Comparison of ENCODE assay signal across 11 cellular contexts in the genomic region with DNA sequence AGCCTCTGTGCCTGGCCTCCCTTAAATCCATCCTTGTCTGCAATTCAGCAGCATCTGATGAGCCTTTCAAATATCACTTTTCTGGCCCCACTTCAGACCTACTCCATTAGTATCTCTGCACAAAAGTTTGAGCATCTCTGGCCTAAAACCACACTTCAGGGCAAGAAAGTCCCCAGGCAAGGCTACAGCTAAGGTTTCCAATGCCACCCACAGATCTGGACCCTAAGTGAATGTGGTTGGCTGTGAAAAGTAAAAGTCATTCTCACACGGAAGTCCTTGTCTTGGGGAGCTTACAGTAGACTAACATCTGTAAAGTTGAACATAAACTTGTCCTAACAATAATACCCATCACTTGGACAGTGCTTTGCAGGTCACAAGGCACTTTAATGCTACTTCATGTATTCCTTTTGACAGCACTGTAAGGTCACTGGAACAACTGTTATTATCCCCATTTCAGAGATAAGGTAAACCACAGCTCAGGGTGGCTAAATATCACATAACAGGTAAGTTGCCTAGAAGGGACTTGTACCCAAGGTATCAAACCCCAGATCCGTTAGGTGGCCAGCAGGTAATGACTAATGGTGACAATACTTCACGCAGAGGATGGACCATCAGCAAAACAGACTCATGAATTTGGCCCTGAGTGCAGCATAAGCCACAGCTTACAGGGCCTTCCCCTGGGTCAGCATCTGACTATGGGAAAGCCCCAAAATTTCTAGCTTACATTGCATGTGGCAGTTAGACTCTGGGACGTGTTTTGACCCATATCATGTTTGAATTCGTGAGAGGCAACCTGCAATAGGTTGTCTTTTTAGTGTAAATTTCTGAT.
DNase-seq lines count a peak whose midpoint lies in the region; ATAC-seq and TF ChIP-seq lines count a peak whose summit lies in the region.
"Had no signal": no experiment of that assay in that cellular context is flagged by ENCODE, and none has a peak within 500 bp of the region (broad histone marks: within the 10 kb centered on the region; RNA-seq: fewer than 3 reads in every experiment).

No MANE protein-coding gene starts in this region.

- TF ChIP-seq CTCF in OCI-LY7 (conservative IDR thresholded peaks at IDR 0.05; ENCODE audit: low read length) (no peak), foreskin fibroblast (IDR thresholded peaks at IDR 0.05; ENCODE audit: low read depth, low read length) (no peak)

- H4K20me1 ChIP-seq in OCI-LY7 (ENCODE audit: insufficient read depth, low read length), result no peaks in the 10 kb centered on the region

- BruUV-seq in OCI-LY7 (replicated peaks; lab: Mats Ljungman, UMichigan), result no TSS peak

- H3K79me2 ChIP-seq in OCI-LY7 (ENCODE audit: insufficient read depth, low read depth, low read length), result no peaks in the 10 kb centered on the region

- H3K4me3 ChIP-seq in OCI-LY7 (ENCODE audit: low read depth, low read length, poor library complexity, severe bottlenecking), result no peak overlapping the region
- no peak overlapping the region for H3K4me3 ChIP-seq in foreskin fibroblast (ENCODE audit: low read depth in 1 of 2, low read length in 2 of 2)

- POLR2A ChIA-PET in activated CD4-positive, alpha-beta T cell treated with anti-CD3 and anti-CD28 coated beads for 36 hours (lab: Charles Lee), result no interaction called here
- POLR2A ChIA-PET in OCI-LY7 (lab: Charles Lee), result no interaction called here

- no peaks in the 10 kb centered on the region for H3K9me3 Mint-ChIP-seq in activated CD4-positive, alpha-beta T cell treated with anti-CD3 and anti-CD28 coated beads for 36 hours (ENCODE audit: low read depth)
- peaks cover 0 to 5% of the 10 kb centered on the region in 2 donors for H3K9me3 Mint-ChIP-seq in stimulated activated naive B cell treated with anti-CD40 and anti-IgM and Interleukin-4, amounts not matched to agents 10 μg/mL and 1 μg/mL and 100 μg/mL, for 72 hours

- peaks cover 6% of the 10 kb centered on the region for H3K4me1 Mint-ChIP-seq in activated CD4-positive, alpha-beta T cell treated with anti-CD3 and anti-CD28 coated beads for 36 hours
- H3K4me1 Mint-ChIP-seq in stimulated activated naive B cell treated with anti-CD40 and anti-IgM and Interleukin-4, amounts not matched to agents 10 μg/mL and 1 μg/mL and 100 μg/mL, for 72 hours, result peaks cover 12 to 17% of the 10 kb centered on the region in 2 donors

- no peak overlapping the region for H2AFZ ChIP-seq in OCI-LY7 (ENCODE audit: low read length)

- no peaks in the 10 kb centered on the region for H3K4me1 ChIP-seq in OCI-LY7 (ENCODE audit: insufficient read depth, low read length, poor library complexity, severe bottlenecking)

- no peaks in the 10 kb centered on the region for H3K9me2 ChIP-seq in OCI-LY7 (ENCODE audit: insufficient read depth, low read length)

- H3K4me3 Mint-ChIP-seq in activated CD4-positive, alpha-beta T cell treated with anti-CD3 and anti-CD28 coated beads for 36 hours, result no peak overlapping the region
- H3K4me3 Mint-ChIP-seq in stimulated activated naive B cell treated with anti-CD40 and anti-IgM and Interleukin-4, amounts not matched to agents 10 μg/mL and 1 μg/mL and 100 μg/mL, for 72 hours, result peak overlapping the region in 1 of 2 donors; percentile 51

- peak; percentile 17 for DNase-seq in activated CD4-positive, alpha-beta T cell treated with anti-CD3 and anti-CD28 coated beads for 36 hours
- no peak for DNase-seq in activated CD4-positive, alpha-beta T cell treated with anti-CD3 and anti-CD28 coated beads for 1 hour
- peak; percentile 46 for DNase-seq in stimulated activated naive B cell treated with anti-CD40 and anti-IgM and Interleukin-4, amounts not matched to agents 10 μg/mL and 1 μg/mL and 100 μg/mL, for 72 hours
- DNase-seq in OCI-LY7 (ENCODE audit: low spot score), result no peak
- DNase-seq in foreskin fibroblast, result no peak
- DNase-seq in C1 segment of cervical spinal cord (lab: John Stamatoyannopoulos, UW), result no peak
- DNase-seq: 8988T, HCEC 1CT, midbrain had no signal

- no peaks in the 10 kb centered on the region for H3K36me3 Mint-ChIP-seq in activated CD4-positive, alpha-beta T cell treated with anti-CD3 and anti-CD28 coated beads for 36 hours (ENCODE audit: low read depth)
- peaks cover 0 to 6% of the 10 kb centered on the region in 2 donors for H3K36me3 Mint-ChIP-seq in stimulated activated naive B cell treated with anti-CD40 and anti-IgM and Interleukin-4, amounts not matched to agents 10 μg/mL and 1 μg/mL and 100 μg/mL, for 72 hours

- ATAC-seq in activated CD4-positive, alpha-beta T cell treated with anti-CD3 and anti-CD28 coated beads for 36 hours, result peak; percentile 61
- peak; percentile 70 for ATAC-seq in GM21528 (IDR thresholded peaks at IDR 0.05; ENCODE audit: low FRiP score, unreplicated experiment)
- ATAC-seq in HG03103 (IDR thresholded peaks at IDR 0.05; ENCODE audit: low read depth, unreplicated experiment), result peak; percentile 62
- ATAC-seq in stimulated activated naive B cell treated with anti-CD40 and anti-IgM and Interleukin-4, amounts not matched to agents 10 μg/mL and 1 μg/mL and 100 μg/mL, for 72 hours (replicated peaks), result peak; percentile 95 to 97

- CTCF ChIA-PET in activated CD4-positive, alpha-beta T cell treated with anti-CD3 and anti-CD28 coated beads for 36 hours (lab: Charles Lee), result no interaction called here
- CTCF ChIA-PET in OCI-LY7 (lab: Charles Lee; ENCODE audit: unreplicated experiment), result no interaction called here

- H3K9me3 ChIP-seq in OCI-LY7 (ENCODE audit: low read length), result no peaks in the 10 kb centered on the region

- H3K36me3 ChIP-seq in OCI-LY7 (ENCODE audit: insufficient read depth, low read length), result no peaks in the 10 kb centered on the region

- no peak overlapping the region for H3K27ac Mint-ChIP-seq in activated CD4-positive, alpha-beta T cell treated with anti-CD3 and anti-CD28 coated beads for 36 hours
- peak overlapping the region; percentile 90 for H3K27ac Mint-ChIP-seq in stimulated activated naive B cell treated with anti-CD40 and anti-IgM and Interleukin-4, amounts not matched to agents 10 μg/mL and 1 μg/mL and 100 μg/mL, for 72 hours

- no peak overlapping the region for H3K4me2 ChIP-seq in OCI-LY7 (ENCODE audit: low read length)

- intact Hi-C loops in activated CD4-positive, alpha-beta T cell treated with anti-CD3 and anti-CD28 coated beads for 36 hours (cut with DNase I, micrococcal nuclease), result no loop called here
- intact Hi-C loops in OCI-LY7 (cut with micrococcal nuclease; ENCODE audit: unreplicated experiment), result no loop called here

- no peaks in the 10 kb centered on the region for H3K27me3 Mint-ChIP-seq in activated CD4-positive, alpha-beta T cell treated with anti-CD3 and anti-CD28 coated beads for 36 hours
- H3K27me3 Mint-ChIP-seq in stimulated activated naive B cell treated with anti-CD40 and anti-IgM and Interleukin-4, amounts not matched to agents 10 μg/mL and 1 μg/mL and 100 μg/mL, for 72 hours, result no peaks in the 10 kb centered on the region

- no peak overlapping the region for H3K27ac ChIP-seq in OCI-LY7 (ENCODE audit: low read depth, low read length, poor library complexity, severe bottlenecking)

Comparison
In these comparisons a context has a peak if more than half of its experiments do, and no peak if none do; other contexts are left out.
1. DNase-seq: peak in activated CD4-positive, alpha-beta T cell treated with anti-CD3 and anti-CD28 coated beads for 36 hours (single experiment) and stimulated activated naive B cell treated with anti-CD40 and anti-IgM and Interleukin-4, amounts not matched to agents 10 μg/mL and 1 μg/mL and 100 μg/mL, for 72 hours (single experiment); none in activated CD4-positive, alpha-beta T cell treated with anti-CD3 and anti-CD28 coated beads for 1 hour (single experiment), OCI-LY7 (single experiment), foreskin fibroblast (0 of 2) and C1 segment of cervical spinal cord (0 of 14).
2. Peak in every context shown above with its lines, with median percentiles within 50 percentile points of each other: ATAC-seq.